1 cellular context compared by ENCODE assay signal in the genomic region with DNA sequence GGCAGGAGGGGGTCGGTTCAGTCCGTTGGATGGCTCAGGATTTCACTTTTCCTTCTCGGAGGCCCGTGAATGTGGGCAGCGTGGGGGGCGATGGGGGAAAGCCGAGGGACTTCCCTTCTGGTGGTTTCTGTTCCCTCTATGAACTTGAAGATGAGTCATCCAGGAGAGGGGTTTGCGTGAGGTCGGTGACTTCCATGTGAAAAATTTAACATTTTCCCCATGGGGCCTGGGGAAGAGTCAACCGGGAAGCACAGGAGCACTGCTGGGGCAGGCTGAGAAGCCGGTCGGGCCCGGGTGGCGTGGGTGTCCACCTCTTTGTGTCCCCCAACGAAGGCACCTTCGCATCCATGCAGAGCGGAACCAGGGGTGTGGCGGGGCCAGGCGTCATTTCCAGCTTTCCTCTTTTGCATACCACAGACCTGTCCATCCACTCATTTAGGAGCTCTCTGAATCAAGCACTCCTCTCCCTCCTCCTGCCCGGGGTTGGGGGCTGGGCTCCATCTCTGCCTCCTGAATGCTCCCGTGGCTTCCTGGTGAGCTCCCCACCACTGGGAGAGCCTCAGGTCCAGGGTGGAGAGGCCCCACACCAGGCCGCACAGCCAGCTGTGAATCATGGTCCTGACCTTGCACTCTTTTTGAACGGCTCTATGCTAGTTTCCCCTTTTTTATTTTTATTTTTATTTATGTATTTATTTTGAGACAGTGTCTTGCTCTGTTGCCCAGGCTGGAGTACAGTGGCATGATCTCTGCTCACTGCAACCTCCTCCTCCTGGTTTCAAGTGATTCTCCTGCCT.
TF ChIP-seq lines count a peak whose summit lies in the region.

No MANE protein-coding gene starts in this region.

TF ChIP-seq in GM12878, 131 proteins besides CTCF, POLR2A, EP300 and RAD21 (continued from another document):
- TF ChIP-seq, protein P1, sequence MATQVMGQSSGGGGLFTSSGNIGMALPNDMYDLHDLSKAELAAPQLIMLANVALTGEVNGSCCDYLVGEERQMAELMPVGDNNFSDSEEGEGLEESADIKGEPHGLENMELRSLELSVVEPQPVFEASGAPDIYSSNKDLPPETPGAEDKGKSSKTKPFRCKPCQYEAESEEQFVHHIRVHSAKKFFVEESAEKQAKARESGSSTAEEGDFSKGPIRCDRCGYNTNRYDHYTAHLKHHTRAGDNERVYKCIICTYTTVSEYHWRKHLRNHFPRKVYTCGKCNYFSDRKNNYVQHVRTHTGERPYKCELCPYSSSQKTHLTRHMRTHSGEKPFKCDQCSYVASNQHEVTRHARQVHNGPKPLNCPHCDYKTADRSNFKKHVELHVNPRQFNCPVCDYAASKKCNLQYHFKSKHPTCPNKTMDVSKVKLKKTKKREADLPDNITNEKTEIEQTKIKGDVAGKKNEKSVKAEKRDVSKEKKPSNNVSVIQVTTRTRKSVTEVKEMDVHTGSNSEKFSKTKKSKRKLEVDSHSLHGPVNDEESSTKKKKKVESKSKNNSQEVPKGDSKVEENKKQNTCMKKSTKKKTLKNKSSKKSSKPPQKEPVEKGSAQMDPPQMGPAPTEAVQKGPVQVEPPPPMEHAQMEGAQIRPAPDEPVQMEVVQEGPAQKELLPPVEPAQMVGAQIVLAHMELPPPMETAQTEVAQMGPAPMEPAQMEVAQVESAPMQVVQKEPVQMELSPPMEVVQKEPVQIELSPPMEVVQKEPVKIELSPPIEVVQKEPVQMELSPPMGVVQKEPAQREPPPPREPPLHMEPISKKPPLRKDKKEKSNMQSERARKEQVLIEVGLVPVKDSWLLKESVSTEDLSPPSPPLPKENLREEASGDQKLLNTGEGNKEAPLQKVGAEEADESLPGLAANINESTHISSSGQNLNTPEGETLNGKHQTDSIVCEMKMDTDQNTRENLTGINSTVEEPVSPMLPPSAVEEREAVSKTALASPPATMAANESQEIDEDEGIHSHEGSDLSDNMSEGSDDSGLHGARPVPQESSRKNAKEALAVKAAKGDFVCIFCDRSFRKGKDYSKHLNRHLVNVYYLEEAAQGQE (IDR thresholded peaks at IDR 0.05; ENCODE audit: low read depth, low read length) = peak; percentile 10; the same call in 1 of the 2 replicates
- no peak; a peak in 1 of 4 replicates for TF ChIP-seq CEBPB (IDR thresholded peaks at IDR 0.05; ENCODE audit: borderline replicate concordance in 1 of 2, low read depth in 2 of 2, low read length in 2 of 2)
- TF ChIP-seq NBN (IDR thresholded peaks at IDR 0.05) = no peak; the same call in none of the 2 replicates
- TF ChIP-seq, protein P2, sequence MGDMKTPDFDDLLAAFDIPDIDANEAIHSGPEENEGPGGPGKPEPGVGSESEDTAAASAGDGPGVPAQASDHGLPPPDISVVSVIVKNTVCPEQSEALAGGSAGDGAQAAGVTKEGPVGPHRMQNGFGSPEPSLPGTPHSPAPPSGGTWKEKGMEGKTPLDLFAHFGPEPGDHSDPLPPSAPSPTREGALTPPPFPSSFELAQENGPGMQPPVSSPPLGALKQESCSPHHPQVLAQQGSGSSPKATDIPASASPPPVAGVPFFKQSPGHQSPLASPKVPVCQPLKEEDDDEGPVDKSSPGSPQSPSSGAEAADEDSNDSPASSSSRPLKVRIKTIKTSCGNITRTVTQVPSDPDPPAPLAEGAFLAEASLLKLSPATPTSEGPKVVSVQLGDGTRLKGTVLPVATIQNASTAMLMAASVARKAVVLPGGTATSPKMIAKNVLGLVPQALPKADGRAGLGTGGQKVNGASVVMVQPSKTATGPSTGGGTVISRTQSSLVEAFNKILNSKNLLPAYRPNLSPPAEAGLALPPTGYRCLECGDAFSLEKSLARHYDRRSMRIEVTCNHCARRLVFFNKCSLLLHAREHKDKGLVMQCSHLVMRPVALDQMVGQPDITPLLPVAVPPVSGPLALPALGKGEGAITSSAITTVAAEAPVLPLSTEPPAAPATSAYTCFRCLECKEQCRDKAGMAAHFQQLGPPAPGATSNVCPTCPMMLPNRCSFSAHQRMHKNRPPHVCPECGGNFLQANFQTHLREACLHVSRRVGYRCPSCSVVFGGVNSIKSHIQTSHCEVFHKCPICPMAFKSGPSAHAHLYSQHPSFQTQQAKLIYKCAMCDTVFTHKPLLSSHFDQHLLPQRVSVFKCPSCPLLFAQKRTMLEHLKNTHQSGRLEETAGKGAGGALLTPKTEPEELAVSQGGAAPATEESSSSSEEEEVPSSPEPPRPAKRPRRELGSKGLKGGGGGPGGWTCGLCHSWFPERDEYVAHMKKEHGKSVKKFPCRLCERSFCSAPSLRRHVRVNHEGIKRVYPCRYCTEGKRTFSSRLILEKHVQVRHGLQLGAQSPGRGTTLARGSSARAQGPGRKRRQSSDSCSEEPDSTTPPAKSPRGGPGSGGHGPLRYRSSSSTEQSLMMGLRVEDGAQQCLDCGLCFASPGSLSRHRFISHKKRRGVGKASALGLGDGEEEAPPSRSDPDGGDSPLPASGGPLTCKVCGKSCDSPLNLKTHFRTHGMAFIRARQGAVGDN (IDR thresholded peaks at IDR 0.05) = peak; percentile 69
- peak; percentile 96 for TF ChIP-seq BACH1 (IDR thresholded peaks at IDR 0.05; ENCODE audit: borderline replicate concordance)
- TF ChIP-seq NR2C1 (IDR thresholded peaks at IDR 0.05) = no peak
- TF ChIP-seq JUNB (IDR thresholded peaks at IDR 0.05) = peak; percentile 96
- TF ChIP-seq SMC3 (IDR thresholded peaks at IDR 0.05; ENCODE audit: borderline replicate concordance, low read length) = no peak
- TF ChIP-seq SUPT20H (IDR thresholded peaks at IDR 0.05; ENCODE audit: borderline replicate concordance, control insufficient read depth, low read depth, low read length) = no peak
- TF ChIP-seq MTA2 (IDR thresholded peaks at IDR 0.05; ENCODE audit: low read depth) = peak; percentile 97
- no peak for TF ChIP-seq FOXK2 (IDR thresholded peaks at IDR 0.05)
- TF ChIP-seq NFIC (IDR thresholded peaks at IDR 0.05; ENCODE audit: low read depth, low read length) = no peak
- TF ChIP-seq, protein P3, sequence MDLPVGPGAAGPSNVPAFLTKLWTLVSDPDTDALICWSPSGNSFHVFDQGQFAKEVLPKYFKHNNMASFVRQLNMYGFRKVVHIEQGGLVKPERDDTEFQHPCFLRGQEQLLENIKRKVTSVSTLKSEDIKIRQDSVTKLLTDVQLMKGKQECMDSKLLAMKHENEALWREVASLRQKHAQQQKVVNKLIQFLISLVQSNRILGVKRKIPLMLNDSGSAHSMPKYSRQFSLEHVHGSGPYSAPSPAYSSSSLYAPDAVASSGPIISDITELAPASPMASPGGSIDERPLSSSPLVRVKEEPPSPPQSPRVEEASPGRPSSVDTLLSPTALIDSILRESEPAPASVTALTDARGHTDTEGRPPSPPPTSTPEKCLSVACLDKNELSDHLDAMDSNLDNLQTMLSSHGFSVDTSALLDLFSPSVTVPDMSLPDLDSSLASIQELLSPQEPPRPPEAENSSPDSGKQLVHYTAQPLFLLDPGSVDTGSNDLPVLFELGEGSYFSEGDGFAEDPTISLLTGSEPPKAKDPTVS (IDR thresholded peaks at IDR 0.05; ENCODE audit: low read depth, low read length) = no peak
